ENCODE assay signal across 1 cellular context in genomic region chr17:5191541-5192417, GRCh38.
A peak's percentile ranks its signal among the peaks of the same experiment; 100 is the strongest.
TF ChIP-seq lines count a peak whose summit lies in the region.

Gene ZNF594 (minus strand): TSS chr17:5191868. CDS start chr17:5184256, 7,612 bp downstream.

TF ChIP-seq in K562, 482 proteins besides CTCF, POLR2A, EP300 and RAD21 (continued from another document and continues in another):
- TF ChIP-seq MNT (conservative IDR thresholded peaks at IDR 0.05) (peak in 1 of 2 experiments; percentile 69; a peak in 2 of 4 replicates), NCOA6 (IDR thresholded peaks at IDR 0.05) (no peak), RFX1 (IDR thresholded peaks at IDR 0.05) (peak; percentile 96), ZBTB43 (CRISPR knock-in tag; IDR thresholded peaks at IDR 0.05) (no peak), POLR2AphosphoS5 (IDR thresholded peaks at IDR 0.05; ENCODE audit: control insufficient read depth, insufficient read depth, low read depth, low read length) (peak; percentile 44), SNRNP70 (optimal IDR thresholded peaks at IDR 0.05; ENCODE audit: low read depth, low read length) (no peak), ZNF324 (CRISPR knock-in tag; IDR thresholded peaks at IDR 0.05) (no peak), SMAD4 (CRISPR knock-in tag; conservative IDR thresholded peaks at IDR 0.05) (peak; percentile 34; the same call in 1 of the 2 replicates), TBL1XR1 (IDR thresholded peaks at IDR 0.05; ENCODE audit: low read length in 2 of 2) (no peak), ZNF655 (CRISPR knock-in tag; IDR thresholded peaks at IDR 0.05) (no peak), SIN3A (IDR thresholded peaks at IDR 0.05; ENCODE audit: borderline replicate concordance in 2 of 2, control insufficient read depth in 1 of 2, low read depth in 2 of 2, low read length in 2 of 2) (peak in 1 of 2 experiments; percentile 55; a peak in 1 of 4 replicates), PHF20 (IDR thresholded peaks at IDR 0.05; ENCODE audit: partially characterized antibody) (peak; percentile 79), ZFPM2 (CRISPR knock-in tag; IDR thresholded peaks at IDR 0.05) (no peak), RBM25 (IDR thresholded peaks at IDR 0.05; ENCODE audit: low read depth, low read length, severe bottlenecking) (peak; percentile 42), ZBTB7A (IDR thresholded peaks at IDR 0.05; ENCODE audit: borderline replicate concordance, control insufficient read depth, low read depth, low read length) (peak; percentile 60; the same call in 1 of the 2 replicates), ZNF263 (CRISPR knock-in tag; IDR thresholded peaks at IDR 0.05; ENCODE audit: borderline replicate concordance) (no peak), ZNF197 (CRISPR knock-in tag; IDR thresholded peaks at IDR 0.05; ENCODE audit: low read depth) (no peak), FOXJ3 (CRISPR knock-in tag; IDR thresholded peaks at IDR 0.05) (no peak), ARID1B (IDR thresholded peaks at IDR 0.05) (no peak; the same call in 1 of the 2 replicates), SRF (CRISPR knock-in tag; IDR thresholded peaks at IDR 0.05) (no peak), SNIP1 (IDR thresholded peaks at IDR 0.05; ENCODE audit: low read depth) (peak; percentile 73), POLR2B (IDR thresholded peaks at IDR 0.05; ENCODE audit: low read depth, partially characterized antibody) (peak; percentile 80), PBX2 (CRISPR knock-in tag; IDR thresholded peaks at IDR 0.05; ENCODE audit: low read depth) (no peak), PBX2 (tag; conservative IDR thresholded peaks at IDR 0.05; ENCODE audit: low read depth) (no peak), ZNF134 (CRISPR knock-in tag; conservative IDR thresholded peaks at IDR 0.05) (no peak), ZNF24 (IDR thresholded peaks at IDR 0.05) (no peak), ZNF740 (CRISPR knock-in tag; IDR thresholded peaks at IDR 0.05) (no peak), ZNF740 (tag; IDR thresholded peaks at IDR 0.05) (no peak), ZNF384 (IDR thresholded peaks at IDR 0.05; ENCODE audit: low read depth, low read length) (0 out of 2 replicates have a peak, but pooled peaks have one; percentile 18), ZNF184 (CRISPR knock-in tag; IDR thresholded peaks at IDR 0.05) (no peak), SP2 (IDR thresholded peaks at IDR 0.05; ENCODE audit: extremely low read depth, low read depth, low read length, poor library complexity, severe bottlenecking) (peak; percentile 80), ARID4B (CRISPR knock-in tag; IDR thresholded peaks at IDR 0.05) (peak; percentile 62; the same call in 1 of the 2 replicates), EGR1 (conservative IDR thresholded peaks at IDR 0.05) (0 out of 2 replicates have a peak, but pooled peaks have one; percentile 8), BRF1 (IDR thresholded peaks at IDR 0.05; ENCODE audit: borderline replicate concordance, extremely low read depth, insufficient read length) (no peak), BCLAF1 (IDR thresholded peaks at IDR 0.05; ENCODE audit: borderline replicate concordance in 1 of 2, control insufficient read depth in 1 of 2, low read depth in 2 of 2, low read length in 1 of 2) (0 out of 4 replicates have a peak, but pooled peaks of 1 of the 2 experiments have one; percentile 23), THAP12 (CRISPR knock-in tag; IDR thresholded peaks at IDR 0.05) (peak; percentile 96), ZNF444 (CRISPR knock-in tag; IDR thresholded peaks at IDR 0.05) (no peak), EHMT2 (IDR thresholded peaks at IDR 0.05) (peak; percentile 69; the same call in 1 of the 2 replicates), ZBTB9 (CRISPR knock-in tag; IDR thresholded peaks at IDR 0.05) (no peak)
